ENCODE assay signal across 8 cellular contexts in genomic region chr19:17248011-17248776, GRCh38. TPM values are rescaled to one million over a fixed set of nuclear protein-coding genes. Genes with fewer than 3 reads are reported as not detected.
DNase-seq lines count a peak whose midpoint lies in the region; ATAC-seq, FAIRE-seq and TF ChIP-seq lines count a peak whose summit lies in the region.
"Had no signal": no experiment of that assay in that cellular context is flagged by ENCODE, and none has a peak within 500 bp of the region (broad histone marks: within the 10 kb centered on the region; RNA-seq: fewer than 3 reads in every experiment).

No MANE protein-coding gene starts in this region.

- H2BK5ac ChIP-seq in IMR-90 (ENCODE audit: low read depth, low read length, poor library complexity, severe bottlenecking): no peak overlapping the region

- 0 out of 2 replicates have a peak, but pooled peaks cover 2% of the 10 kb centered on the region for H3K9me1 ChIP-seq in IMR-90 (ENCODE audit: insufficient read depth, low read length)

- H3K18ac ChIP-seq in IMR-90 (ENCODE audit: low read depth, low read length): no peak overlapping the region

- BruUV-seq in IMR-90 (replicated peaks; lab: Mats Ljungman, UMichigan): no TSS peak

- WGBS in IMR-90 (ENCODE audit: extremely low coverage in 2 of 2, insufficient read length in 1 of 2), 2 experiments: 80% methylated on average over 9 of the region's 21 CpGs; no CpG with 5 or more reads in 1 of the 2 experiments

- H3K27ac Mint-ChIP-seq in astrocyte (ENCODE audit: unreplicated experiment) (peak overlapping the region; percentile 62), neural crest cell (ENCODE audit: unreplicated experiment) (peak overlapping the region; percentile 27)
- H3K27ac Mint-ChIP-seq: activated CD4-positive, alpha-beta T cell treated with anti-CD3 and anti-CD28 coated beads, Interleukin-2, amount 10 ng/mL, durations not matched to agents 7 days and 5 days had no signal

- DNase-seq in IMR-90 (no peak), astrocyte (ENCODE audit: low read depth) (no peak), neural crest cell (ENCODE audit: low read depth, low spot score) (peak; percentile 63), H4 (ENCODE audit: low spot score) (no peak)
- no peak for DNase-seq in effector CD4-positive, alpha-beta T cell
- no peak for DNase-seq in activated effector memory CD4-positive, alpha-beta T cell treated with Interleukin-2 at 50 U/mL for 16 hours
- DNase-seq: activated CD4-positive, alpha-beta T cell treated with anti-CD3 and anti-CD28 coated beads, Interleukin-2, amount 10 ng/mL, durations not matched to agents 7 days and 5 days; head of caudate nucleus had no signal

- CTCF ChIA-PET in IMR-90 (lab: Yijun Ruan, JAX): no interaction called here

- no peak for FAIRE-seq in astrocyte (lab: Jason Lieb, UNC)

- peaks cover 18% of the 10 kb centered on the region for H3K4me1 Mint-ChIP-seq in astrocyte (ENCODE audit: low read depth, unreplicated experiment)
- peaks cover 41% of the 10 kb centered on the region for H3K4me1 Mint-ChIP-seq in neural crest cell

- H3K36me3 ChIP-seq in IMR-90 (ENCODE audit: control insufficient read depth, insufficient read depth, low read length): no peaks in the 10 kb centered on the region
- no peaks in the 10 kb centered on the region for H3K36me3 ChIP-seq in astrocyte (ENCODE audit: insufficient read depth, low read length)

- intact Hi-C loops in IMR-90 (cut with micrococcal nuclease): no loop called here

- H3K14ac ChIP-seq in IMR-90 (replicated peaks; ENCODE audit: low read depth, low read length): no peak overlapping the region

- H3K9me3 ChIP-seq in IMR-90 (ENCODE audit: control insufficient read depth, insufficient read depth, low read length) (no peaks in the 10 kb centered on the region), astrocyte (ENCODE audit: insufficient read depth, low read depth, low read length) (no peaks in the 10 kb centered on the region)

- H3K4me2 ChIP-seq in IMR-90 (ENCODE audit: low read depth, low read length): no peak overlapping the region
- H3K4me2 ChIP-seq in astrocyte (ENCODE audit: low read length): no peak overlapping the region

- H3K27me3 Mint-ChIP-seq in astrocyte (ENCODE audit: low read depth, unreplicated experiment): no peaks in the 10 kb centered on the region
- H3K27me3 Mint-ChIP-seq in neural crest cell (ENCODE audit: low read depth): peaks cover 9% of the 10 kb centered on the region

- H3K27me3 ChIP-seq in IMR-90 (ENCODE audit: control insufficient read depth, insufficient read depth, low read length) (no peaks in the 10 kb centered on the region), astrocyte (ENCODE audit: insufficient read depth, low read length) (no peaks in the 10 kb centered on the region)

- no peak overlapping the region for H2BK120ac ChIP-seq in IMR-90 (ENCODE audit: low read depth, low read length)

- H3K79me2 ChIP-seq in astrocyte (ENCODE audit: insufficient read depth, low read length): peaks cover 21% of the 10 kb centered on the region

- H2AFZ ChIP-seq in IMR-90 (replicated peaks; ENCODE audit: low read length, poor library complexity): peak overlapping the region; percentile 26
- H2AFZ ChIP-seq in astrocyte (ENCODE audit: low read depth, low read length): no peak overlapping the region

- H2AK5ac ChIP-seq in IMR-90 (ENCODE audit: low read depth, low read length): no peak overlapping the region

- dilution Hi-C loops in IMR-90 (cut with HindIII; ENCODE audit: low sequenced_read_pairs, unreplicated experiment): no loop called here

- H3K4me3 Mint-ChIP-seq in astrocyte (ENCODE audit: unreplicated experiment) (no peak overlapping the region), neural crest cell (peak overlapping the region; percentile 81)
- H3K4me3 Mint-ChIP-seq: activated CD4-positive, alpha-beta T cell treated with anti-CD3 and anti-CD28 coated beads, Interleukin-2, amount 10 ng/mL, durations not matched to agents 7 days and 5 days had no signal

- H2AK9ac ChIP-seq in IMR-90 (replicated peaks; ENCODE audit: low read depth, low read length, poor library complexity): peak overlapping the region; percentile 84

- H3K56ac ChIP-seq in IMR-90 (ENCODE audit: extremely low read depth, insufficient read depth, low read length): no peak overlapping the region

- no peaks in the 10 kb centered on the region for H3K36me3 Mint-ChIP-seq in astrocyte (ENCODE audit: low read depth, unreplicated experiment)
- H3K36me3 Mint-ChIP-seq in neural crest cell (ENCODE audit: low read depth): no peaks in the 10 kb centered on the region

- H3K27ac ChIP-seq in IMR-90 (ENCODE audit: insufficient read depth, low read length) (no peak overlapping the region), astrocyte (ENCODE audit: low read depth, low read length) (no peak overlapping the region)

- H2BK20ac ChIP-seq in IMR-90 (ENCODE audit: low read depth, low read length): no peak overlapping the region

- in situ Hi-C loops in IMR-90 (cut with MboI; ENCODE audit: low sequenced_read_pairs): no loop called here

- peak overlapping the region; percentile 9; the same call in 1 of the 2 replicates for H3K4ac ChIP-seq in IMR-90 (ENCODE audit: low read depth, low read length)

- TF ChIP-seq RAD21 in IMR-90 (IDR thresholded peaks at IDR 0.05; ENCODE audit: low read length): no peak

- no peak overlapping the region for H2BK15ac ChIP-seq in IMR-90 (ENCODE audit: low read depth, low read length)

- H3K9ac ChIP-seq in IMR-90 (ENCODE audit: low read depth, low read length): no peak overlapping the region
- H3K9ac ChIP-seq in astrocyte (ENCODE audit: low read length): no peak overlapping the region

- TF ChIP-seq POLR2A in IMR-90 (IDR thresholded peaks at IDR 0.05; ENCODE audit: low read depth, low read length): no peak

- H4K8ac ChIP-seq in IMR-90 (ENCODE audit: low read depth in 2 of 2, low read length in 2 of 2): no peak overlapping the region

- H4K91ac ChIP-seq in IMR-90 (ENCODE audit: insufficient read depth, low read depth, low read length): no peak overlapping the region

- ATAC-seq in IMR-90 (ENCODE audit: low read depth): no peak

- H3K9me3 Mint-ChIP-seq in astrocyte (ENCODE audit: unreplicated experiment) (no peaks in the 10 kb centered on the region), neural crest cell (no peaks in the 10 kb centered on the region)
- H3K9me3 Mint-ChIP-seq: activated CD4-positive, alpha-beta T cell treated with anti-CD3 and anti-CD28 coated beads, Interleukin-2, amount 10 ng/mL, durations not matched to agents 7 days and 5 days had no signal

- H3K23ac ChIP-seq in IMR-90 (ENCODE audit: low read depth, low read length): no peak overlapping the region

- peaks cover 0 to 21% of the 10 kb centered on the region in 2 experiments; a peak in 2 of 4 replicates for H3K79me1 ChIP-seq in IMR-90 (ENCODE audit: low read depth in 1 of 2, low read length in 2 of 2)

- H3K4me3 ChIP-seq in IMR-90 (ENCODE audit: insufficient read depth, low read depth, low read length) (no peak overlapping the region), astrocyte (ENCODE audit: insufficient read depth, low read depth, low read length) (no peak overlapping the region)

- peaks cover 8% of the 10 kb centered on the region; the same call in 1 of the 2 replicates for H4K20me1 ChIP-seq in IMR-90 (ENCODE audit: insufficient read depth, low read length)
- peaks cover 4% of the 10 kb centered on the region for H4K20me1 ChIP-seq in astrocyte (ENCODE audit: insufficient read depth, low read length)

- POLR2A ChIA-PET in IMR-90 (lab: Charles Lee; ENCODE audit: unreplicated experiment): no interaction called here

- H3K4me1 ChIP-seq in IMR-90 (ENCODE audit: control insufficient read depth, insufficient read depth, low read length) (peaks cover 8% of the 10 kb centered on the region), astrocyte (ENCODE audit: insufficient read depth, low read length) (peaks cover 19% of the 10 kb centered on the region)

- TF ChIP-seq CTCF in IMR-90 (conservative IDR thresholded peaks at IDR 0.05; ENCODE audit: low read depth, low read length) (no peak), astrocyte (IDR thresholded peaks at IDR 0.05; ENCODE audit: insufficient read depth, low read depth, low read length) (no peak), neural crest cell (conservative IDR thresholded peaks at IDR 0.05) (no peak)

- H4K5ac ChIP-seq in IMR-90 (ENCODE audit: low read depth, low read length): no peak overlapping the region

RNA-seq across cellular contexts. Expression of gene NR2F6, which starts 2.5 kb away (rescaled TPM):
- total RNA-seq in IMR-90 (2012; rRNA removed) (8.4 and 10.0 TPM in 2 replicates), astrocyte (63.5 and 72.8 TPM in 2 replicates), neural crest cell (52.8 and 57.6 TPM in 2 replicates)
- 20.5 and 28.5 TPM in 2 replicates for polyA plus RNA-seq in IMR-90 (2012; rRNA removed)
- polyA plus RNA-seq in IMR-90 (2012; cell fraction: cytosol; rRNA removed): 18.7 and 47.4 TPM in 2 replicates
- polyA plus RNA-seq in IMR-90 (2012; cell fraction: nucleus; rRNA removed; ENCODE audit: low replicate concordance): 17.3 and 46.5 TPM in 2 replicates
- 24.8 and 38.6 TPM in 2 replicates for total RNA-seq in H4 (2014; rRNA removed; shearing (Covaris generic))

RNA-seq across cellular contexts. Expression of gene USHBP1, which starts 16.4 kb away (rescaled TPM):
- total RNA-seq in IMR-90 (2012; rRNA removed): not detected in 2 replicates
- polyA plus RNA-seq in IMR-90 (2012; rRNA removed): not detected in 2 replicates
- not detected in 2 replicates for polyA plus RNA-seq in IMR-90 (2012; cell fraction: cytosol; rRNA removed)
- polyA plus RNA-seq in IMR-90 (2012; cell fraction: nucleus; rRNA removed; ENCODE audit: low replicate concordance): 0.05 and 0.07 TPM in 2 replicates
- total RNA-seq in astrocyte: 0.27 TPM in 1 of 2 replicates, not detected in the other
- total RNA-seq in neural crest cell: 0.23 and 0.57 TPM in 2 replicates
- total RNA-seq in H4 (2014; rRNA removed; shearing (Covaris generic)): not detected in 2 replicates

RNA-seq across cellular contexts. Expression of gene BABAM1, which starts 19.0 kb away (rescaled TPM):
- total RNA-seq in IMR-90 (2012; rRNA removed) (76.7 and 101 TPM in 2 replicates), astrocyte (112 and 115 TPM in 2 replicates), neural crest cell (79.1 and 89.3 TPM in 2 replicates)
- 95.1 and 106 TPM in 2 replicates for polyA plus RNA-seq in IMR-90 (2012; rRNA removed)
- 102 and 118 TPM in 2 replicates for polyA plus RNA-seq in IMR-90 (2012; cell fraction: cytosol; rRNA removed)
- 135 and 157 TPM in 2 replicates for polyA plus RNA-seq in IMR-90 (2012; cell fraction: nucleus; rRNA removed; ENCODE audit: low replicate concordance)
- 154 and 167 TPM in 2 replicates for total RNA-seq in H4 (2014; rRNA removed; shearing (Covaris generic))

RNA-seq across cellular contexts. Expression of gene OCEL1, which starts 22.2 kb away (rescaled TPM):
- total RNA-seq in IMR-90 (2012; rRNA removed) (0.83 and 1.1 TPM in 2 replicates), astrocyte (12.3 and 13.5 TPM in 2 replicates), neural crest cell (10.4 and 12.0 TPM in 2 replicates)
- 5.7 and 7.2 TPM in 2 replicates for polyA plus RNA-seq in IMR-90 (2012; rRNA removed)
- 6.4 and 8.3 TPM in 2 replicates for polyA plus RNA-seq in IMR-90 (2012; cell fraction: cytosol; rRNA removed)
- 10.6 and 10.7 TPM in 2 replicates for polyA plus RNA-seq in IMR-90 (2012; cell fraction: nucleus; rRNA removed; ENCODE audit: low replicate concordance)
- total RNA-seq in H4 (2014; rRNA removed; shearing (Covaris generic)): 6.8 and 8.8 TPM in 2 replicates

RNA-seq across cellular contexts. Expression of gene USE1, which starts 33.0 kb away (rescaled TPM):
- total RNA-seq in IMR-90 (2012; rRNA removed): 17.2 and 18.1 TPM in 2 replicates
- polyA plus RNA-seq in IMR-90 (2012; rRNA removed): 24.2 and 28.7 TPM in 2 replicates
- 34.3 and 38.4 TPM in 2 replicates for polyA plus RNA-seq in IMR-90 (2012; cell fraction: cytosol; rRNA removed)
- 59.3 and 74.9 TPM in 2 replicates for polyA plus RNA-seq in IMR-90 (2012; cell fraction: nucleus; rRNA removed; ENCODE audit: low replicate concordance)
- total RNA-seq in astrocyte: 19.2 and 19.8 TPM in 2 replicates
- 15.7 and 17.6 TPM in 2 replicates for total RNA-seq in neural crest cell
- total RNA-seq in H4 (2014; rRNA removed; shearing (Covaris generic)): 43.2 and 43.4 TPM in 2 replicates
